Comparison of ENCODE assay signal across 15 cellular contexts in genomic region chr12:93743999-93744689, GRCh38.
DNase-seq lines count a peak whose midpoint lies in the region; ATAC-seq, FAIRE-seq and TF ChIP-seq lines count a peak whose summit lies in the region.
"Had no signal": no experiment of that assay in that cellular context is flagged by ENCODE, and none has a peak within 500 bp of the region (broad histone marks: within the 10 kb centered on the region; RNA-seq: fewer than 3 reads in every experiment).

No MANE protein-coding gene starts in this region.

- DNase-seq in DND-41 (no peak), NCI-H82 treated with DMSO at 0.1 percent for 48 hours (lab: John Stamatoyannopoulos, UW; ENCODE audit: unreplicated experiment) (peak; percentile 9), H1 (ENCODE audit: low read depth in 1 of 2, low spot score in 2 of 2) (no peak), neural crest cell (ENCODE audit: low read depth, low spot score) (no peak), Peyer's patch (no peak), SW480 (ENCODE audit: low spot score) (no peak), T-helper 9 cell (no peak)
- DNase-seq: activated CD4-positive, CD25-positive, alpha-beta regulatory T cell; endodermal cell; MV-4-11; SK-N-SH had no signal

- H3K23me2 ChIP-seq in H1 (ENCODE audit: low read depth, low read length): peaks cover 3% of the 10 kb centered on the region

- H3K56ac ChIP-seq in H1 (replicated peaks; ENCODE audit: insufficient read length, low read depth, low read length): no peak overlapping the region

- H3K4me3 Mint-ChIP-seq in neural crest cell: peak overlapping the region; percentile 91

- H4K20me1 ChIP-seq in DND-41 (ENCODE audit: insufficient read depth, low read length): no peaks in the 10 kb centered on the region
- no peaks in the 10 kb centered on the region for H4K20me1 ChIP-seq in H1 (replicated peaks in 1 of 2; ENCODE audit: control insufficient read depth in 1 of 2, insufficient read depth in 2 of 2, low read length in 2 of 2)

- no peak overlapping the region for H4K91ac ChIP-seq in H1 (replicated peaks; ENCODE audit: insufficient read length, low read length)

- H2AK5ac ChIP-seq in H1 (ENCODE audit: low read depth, low read length): no peak overlapping the region

- H3K27me3 ChIP-seq in DND-41 (ENCODE audit: insufficient read depth, low read length, poor library complexity) (no peaks in the 10 kb centered on the region), H1 (replicated peaks in 1 of 4; ENCODE audit: control insufficient read depth in 3 of 4, extremely low read depth in 1 of 4, insufficient read depth in 3 of 4, low read length in 3 of 4) (no peaks in the 10 kb centered on the region), Peyer's patch (no peaks in the 10 kb centered on the region)

- POLR2A ChIA-PET in H1 (lab: Charles Lee; ENCODE audit: partially characterized antibody): no interaction called here

- H2AFZ ChIP-seq in DND-41 (ENCODE audit: low read depth, low read length): no peak overlapping the region
- H2AFZ ChIP-seq in H1 (ENCODE audit: low read length): no peak overlapping the region

- no peak overlapping the region for H2BK15ac ChIP-seq in H1 (ENCODE audit: low read length)

- H3K4me3 ChIP-seq in DND-41 (ENCODE audit: low read depth in 1 of 2, low read length in 2 of 2): no peak overlapping the region
- H3K4me3 ChIP-seq in H1 (ENCODE audit: extremely low read depth in 1 of 4, insufficient read depth in 2 of 4, low read depth in 3 of 4, low read length in 4 of 4): no peak overlapping the region
- no peak overlapping the region for H3K4me3 ChIP-seq in Peyer's patch
- H3K4me3 ChIP-seq: BLaER1 treated with 17β-estradiol and CSF1 and Interleukin-3, amounts not matched to agents 10 nM and 100 nM had no signal

- no peak overlapping the region for H3K14ac ChIP-seq in H1 (ENCODE audit: insufficient read length)

- H3K36me3 Mint-ChIP-seq in neural crest cell (ENCODE audit: low read depth): no peaks in the 10 kb centered on the region

- no peaks in the 10 kb centered on the region for H3K36me3 ChIP-seq in DND-41 (ENCODE audit: insufficient read depth, low read length)
- H3K36me3 ChIP-seq in H1 (ENCODE audit: control insufficient read depth in 2 of 4, insufficient read depth in 4 of 4, low read length in 3 of 4): no peaks in the 10 kb centered on the region
- no peaks in the 10 kb centered on the region for H3K36me3 ChIP-seq in Peyer's patch
- H3K36me3 ChIP-seq: BLaER1 treated with 17β-estradiol and CSF1 and Interleukin-3, amounts not matched to agents 10 nM and 100 nM had no signal

- whole genome bisulfite sequencing in H1 (ENCODE audit: extremely low coverage in 1 of 2, insufficient coverage in 1 of 2, insufficient read length in 1 of 2, insufficient replicate concordance in 2 of 2, low coverage in 1 of 2, low lambda C conversion rate in 2 of 2, missing lambda C conversion rate in 1 of 2), 2 experiments: 92% methylated on average over 4 of the region's 4 CpGs; no CpG with 5 or more reads in 1 of the 2 experiments

- H3K4me1 Mint-ChIP-seq in neural crest cell: peaks cover 48% of the 10 kb centered on the region

- no peaks in the 10 kb centered on the region for H3K9me3 Mint-ChIP-seq in neural crest cell
- H3K9me3 Mint-ChIP-seq: central memory CD8-positive, alpha-beta T cell; endodermal cell had no signal

- no peak overlapping the region for H3K23ac ChIP-seq in H1 (ENCODE audit: insufficient read length)

- no peak overlapping the region for H4K5ac ChIP-seq in H1 (ENCODE audit: insufficient read length, low read depth, low read length)

- TF ChIP-seq EP300 in H1 (IDR thresholded peaks at IDR 0.05; ENCODE audit: borderline replicate concordance in 1 of 2, low read depth in 2 of 2, low read length in 2 of 2): no peak

- FAIRE-seq in H1 (lab: Jason Lieb, UNC): no peak
- FAIRE-seq: GM12891 had no signal

- CTCF ChIA-PET in H1 (lab: Charles Lee; ENCODE audit: partially characterized antibody): interaction anchor here (1.0 to 1.5 kb wide), 2 partner anchors 10 to 358 kb away, joined by 3 read pairs; no protein-coding TSS in a partner anchor

- H2BK20ac ChIP-seq in H1 (ENCODE audit: low read length): peak overlapping the region; percentile 56; the same call in 1 of the 2 replicates

- peaks cover 2% of the 10 kb centered on the region for H3K27me3 Mint-ChIP-seq in neural crest cell (ENCODE audit: low read depth)

- H3K4me2 ChIP-seq in DND-41 (ENCODE audit: insufficient read depth, low read length) (no peak overlapping the region), H1 (ENCODE audit: insufficient read depth in 1 of 2, low read depth in 2 of 2, low read length in 2 of 2) (no peak overlapping the region; a peak in 1 of 4 replicates)
- H3K4me2 ChIP-seq: BLaER1 treated with 17β-estradiol and CSF1 and Interleukin-3, amounts not matched to agents 10 nM and 100 nM had no signal

- H3K27ac Mint-ChIP-seq in neural crest cell (ENCODE audit: unreplicated experiment): no peak overlapping the region
- H3K27ac Mint-ChIP-seq: endodermal cell had no signal

- H3K4me1 ChIP-seq in DND-41 (ENCODE audit: insufficient read depth, low read length) (peaks cover 57% of the 10 kb centered on the region), H1 (replicated peaks in 1 of 4; ENCODE audit: control insufficient read depth in 3 of 4, insufficient read depth in 4 of 4, low read length in 3 of 4) (peaks cover 0 to 17% (median 11%) of the 10 kb centered on the region in 4 experiments; a peak in 4 of 7 replicates), Peyer's patch (peaks cover 0 to 8% (median 0%) of the 10 kb centered on the region in 4 donors)

- peak overlapping the region; percentile 20; the same call in 1 of the 2 replicates for H2BK12ac ChIP-seq in H1 (ENCODE audit: low read depth, low read length)

- peak overlapping the region; percentile 48 for H2BK120ac ChIP-seq in H1 (replicated peaks; ENCODE audit: low read depth, low read length)

- no peak for TF ChIP-seq RAD21 in H1 (IDR thresholded peaks at IDR 0.05 in 1 of 2, conservative IDR thresholded peaks at IDR 0.05 in 1 of 2; ENCODE audit: low read depth in 2 of 2, low read length in 2 of 2)

- H3K27ac ChIP-seq in DND-41 (ENCODE audit: low read length): peak overlapping the region; percentile 6; the same call in 1 of the 2 replicates
- H3K27ac ChIP-seq in H1 (ENCODE audit: low read depth, low read length): no peak overlapping the region
- H3K27ac ChIP-seq in Peyer's patch: no peak overlapping the region
- H3K27ac ChIP-seq: BLaER1 treated with 17β-estradiol and CSF1 and Interleukin-3, amounts not matched to agents 10 nM and 100 nM had no signal

- H3K79me1 ChIP-seq in H1 (ENCODE audit: low read depth, low read length): no peaks in the 10 kb centered on the region

- peak overlapping the region; percentile 3 for H3K4ac ChIP-seq in H1 (replicated peaks; ENCODE audit: insufficient read length, low read depth, low read length)

- no peak overlapping the region for H3K9ac ChIP-seq in DND-41 (ENCODE audit: low read depth, low read length)
- no peak overlapping the region for H3K9ac ChIP-seq in H1 (replicated peaks in 1 of 4; ENCODE audit: extremely low read depth in 1 of 4, low read depth in 3 of 4, low read length in 3 of 4)
- H3K9ac ChIP-seq: BLaER1 treated with 17β-estradiol and CSF1 and Interleukin-3, amounts not matched to agents 10 nM and 100 nM; SK-N-SH had no signal

- TF ChIP-seq POLR2A in H1 (IDR thresholded peaks at IDR 0.05; ENCODE audit: control extremely low read depth in 1 of 2, low read depth in 2 of 2, low read length in 2 of 2): no peak
- TF ChIP-seq POLR2A in Peyer's patch (IDR thresholded peaks at IDR 0.05): no peak

- peaks cover 34% of the 10 kb centered on the region for H3K79me2 ChIP-seq in DND-41 (ENCODE audit: insufficient read depth, low read length)
- no peaks in the 10 kb centered on the region for H3K79me2 ChIP-seq in H1 (ENCODE audit: control insufficient read depth in 1 of 2, insufficient read depth in 2 of 2, low read length in 2 of 2)

- peak overlapping the region; percentile 42; the same call in 1 of the 2 replicates for H3K18ac ChIP-seq in H1 (ENCODE audit: extremely low read depth, low read length)

- no peak for ATAC-seq in DND-41 (ENCODE audit: insufficient read depth, low read depth)
- ATAC-seq in HG02840 (IDR thresholded peaks at IDR 0.05; ENCODE audit: low FRiP score, unreplicated experiment): no peak

- H4K8ac ChIP-seq in H1 (ENCODE audit: extremely low read depth, insufficient read depth, low read length): no peak overlapping the region

- H3K9me3 ChIP-seq in DND-41 (ENCODE audit: insufficient read depth, low read length, severe bottlenecking) (no peaks in the 10 kb centered on the region), H1 (ENCODE audit: insufficient read depth in 2 of 2, low read depth in 1 of 2, low read length in 1 of 2) (no peaks in the 10 kb centered on the region), Peyer's patch (no peaks in the 10 kb centered on the region)
- H3K9me3 ChIP-seq: BLaER1 treated with 17β-estradiol and CSF1 and Interleukin-3, amounts not matched to agents 10 nM and 100 nM; SK-N-SH had no signal

- TF ChIP-seq CTCF in DND-41 (IDR thresholded peaks at IDR 0.05; ENCODE audit: borderline replicate concordance, extremely low read depth, low read length, poor library complexity, severe bottlenecking) (no peak), H1 (IDR thresholded peaks at IDR 0.05; ENCODE audit: control extremely low read depth in 1 of 3, insufficient read depth in 1 of 3, low read depth in 1 of 3, low read length in 3 of 3) (no peak), neural crest cell (conservative IDR thresholded peaks at IDR 0.05) (no peak), Peyer's patch (IDR thresholded peaks at IDR 0.05) (no peak)

- H2BK5ac ChIP-seq in H1 (ENCODE audit: low read depth, low read length): peak overlapping the region; percentile 36; the same call in 1 of the 2 replicates

TF ChIP-seq in H1, 55 proteins besides CTCF, POLR2A, EP300 and RAD21:
- no peak for TF ChIP-seq CBX5 (IDR thresholded peaks at IDR 0.05; ENCODE audit: low read depth, low read length)
TF ChIP-seq in H1: peak in this region for 0.
